Comparison of ENCODE assay signal across 1 cellular context in genomic region chr2:43087413-43087812, GRCh38.
TF ChIP-seq lines count a peak whose summit lies in the region.

No MANE protein-coding gene starts in this region.

TF ChIP-seq in HepG2, 621 proteins besides CTCF, POLR2A, EP300 and RAD21 (continued from another document and continues in another):
- TF ChIP-seq ZNF609 (CRISPR knock-in tag; IDR thresholded peaks at IDR 0.05; ENCODE audit: borderline replicate concordance) = no peak
- TF ChIP-seq ZBTB7A (CRISPR knock-in tag; IDR thresholded peaks at IDR 0.05) = no peak
- TF ChIP-seq ZFY (CRISPR knock-in tag; IDR thresholded peaks at IDR 0.05) = no peak
- 0 out of 2 replicates have a peak, but pooled peaks have one; percentile 26 for TF ChIP-seq KDM1A (CRISPR knock-in tag; IDR thresholded peaks at IDR 0.05)
- no peak for TF ChIP-seq RFXANK (CRISPR knock-in tag; IDR thresholded peaks at IDR 0.05)
- TF ChIP-seq FOSL1 (CRISPR knock-in tag; IDR thresholded peaks at IDR 0.05; ENCODE audit: borderline replicate concordance) = no peak
- TF ChIP-seq JDP2 (CRISPR knock-in tag; IDR thresholded peaks at IDR 0.05; ENCODE audit: borderline replicate concordance) = no peak
- TF ChIP-seq NPAS2 (CRISPR knock-in tag; IDR thresholded peaks at IDR 0.05; ENCODE audit: borderline replicate concordance) = no peak
- 0 out of 2 replicates have a peak, but pooled peaks have one; percentile 20 for TF ChIP-seq RARA (CRISPR knock-in tag; IDR thresholded peaks at IDR 0.05)
- TF ChIP-seq SOX6 (IDR thresholded peaks at IDR 0.05) = no peak
- TF ChIP-seq SOX6 (CRISPR knock-in tag; IDR thresholded peaks at IDR 0.05) = no peak
- peak; percentile 94 for TF ChIP-seq ZNF629 (CRISPR knock-in tag; conservative IDR thresholded peaks at IDR 0.05)
- no peak for TF ChIP-seq HMGA1 (CRISPR knock-in tag; conservative IDR thresholded peaks at IDR 0.05)
- no peak for TF ChIP-seq ZNF782 (CRISPR knock-in tag; IDR thresholded peaks at IDR 0.05; ENCODE audit: borderline replicate concordance)
- TF ChIP-seq STAT5B (CRISPR knock-in tag; IDR thresholded peaks at IDR 0.05) = no peak
- peak; percentile 36; the same call in 1 of the 2 replicates for TF ChIP-seq ZMYM3 (CRISPR knock-in tag; IDR thresholded peaks at IDR 0.05)
- no peak for TF ChIP-seq TEF (CRISPR knock-in tag; IDR thresholded peaks at IDR 0.05)
- peak; percentile 30; the same call in 1 of the 2 replicates for TF ChIP-seq THRA (CRISPR knock-in tag; IDR thresholded peaks at IDR 0.05; ENCODE audit: borderline replicate concordance)
- TF ChIP-seq ZNF512B (CRISPR knock-in tag; IDR thresholded peaks at IDR 0.05; ENCODE audit: borderline replicate concordance) = no peak
- TF ChIP-seq BATF2 (CRISPR knock-in tag; IDR thresholded peaks at IDR 0.05) = no peak
- TF ChIP-seq SNAPC4 (CRISPR knock-in tag; IDR thresholded peaks at IDR 0.05) = no peak
- no peak for TF ChIP-seq FOXA1 (IDR thresholded peaks at IDR 0.05)
- TF ChIP-seq FOXA1 (CRISPR knock-in tag; IDR thresholded peaks at IDR 0.05) = peak; percentile 62
- no peak for TF ChIP-seq U2AF2 (IDR thresholded peaks at IDR 0.05; ENCODE audit: low read depth, low read length)
- no peak for TF ChIP-seq MNT (IDR thresholded peaks at IDR 0.05)
- 0 out of 2 replicates have a peak, but pooled peaks have one; percentile 18 for TF ChIP-seq ZNF430 (CRISPR knock-in tag; IDR thresholded peaks at IDR 0.05)
- no peak for TF ChIP-seq ZNF296 (CRISPR knock-in tag; conservative IDR thresholded peaks at IDR 0.05)
- TF ChIP-seq ZNF660 (CRISPR knock-in tag; IDR thresholded peaks at IDR 0.05; ENCODE audit: borderline replicate concordance, low read depth) = no peak
- no peak for TF ChIP-seq ADNP (CRISPR knock-in tag; IDR thresholded peaks at IDR 0.05)
- no peak for TF ChIP-seq CBX5 (CRISPR knock-in tag; IDR thresholded peaks at IDR 0.05; ENCODE audit: borderline replicate concordance)
- TF ChIP-seq ZNF543 (CRISPR knock-in tag; IDR thresholded peaks at IDR 0.05) = no peak
- TF ChIP-seq FOSL2 (CRISPR knock-in tag; IDR thresholded peaks at IDR 0.05) = no peak
- TF ChIP-seq EHMT2 (IDR thresholded peaks at IDR 0.05; ENCODE audit: borderline replicate concordance, low read depth, low read length) = no peak
- TF ChIP-seq REPIN1 (CRISPR knock-in tag; IDR thresholded peaks at IDR 0.05; ENCODE audit: borderline replicate concordance, low read depth) = no peak
- no peak for TF ChIP-seq RNF219 (CRISPR knock-in tag; IDR thresholded peaks at IDR 0.05)
- TF ChIP-seq SMC3 (IDR thresholded peaks at IDR 0.05; ENCODE audit: low read length) = no peak
- TF ChIP-seq SIN3A (IDR thresholded peaks at IDR 0.05; ENCODE audit: borderline replicate concordance, low read depth, low read length) = no peak
- no peak for TF ChIP-seq GMEB1 (CRISPR knock-in tag; IDR thresholded peaks at IDR 0.05; ENCODE audit: borderline replicate concordance)
- TF ChIP-seq BHLHE40 (IDR thresholded peaks at IDR 0.05; ENCODE audit: low read length) = no peak
